Comparison of ENCODE assay signal across 8 cellular contexts in genomic region chr2:29196792-29197788, GRCh38.
DNase-seq lines count a peak whose midpoint lies in the region; ATAC-seq and TF ChIP-seq lines count a peak whose summit lies in the region.

No MANE protein-coding gene starts in this region.

- no peak overlapping the region for H3K4me3 Mint-ChIP-seq in naive thymus-derived CD8-positive, alpha-beta T cell

- no peaks in the 10 kb centered on the region for H3K9me3 Mint-ChIP-seq in naive thymus-derived CD8-positive, alpha-beta T cell

- peak; percentile 87 to 96 for ATAC-seq in naive thymus-derived CD8-positive, alpha-beta T cell
- no peak for ATAC-seq in GM18861 (IDR thresholded peaks at IDR 0.05; ENCODE audit: unreplicated experiment)

- H3K4me3 ChIP-seq in HL-60 (replicated peaks; ENCODE audit: insufficient read depth, low read length): no peak overlapping the region

- DNase-seq in ELR (ENCODE audit: low read depth) (peak; percentile 74), HL-60 (ENCODE audit: low read depth in 1 of 2, low spot score in 1 of 2) (peak; percentile 32 to 73), NOMO-1 treated with DMSO at 0.1 percent for 48 hours (lab: John Stamatoyannopoulos, UW; ENCODE audit: unreplicated experiment) (peak; percentile 63), erythroblast (lab: John Stamatoyannopoulos, UW) (peak; percentile 60 to 85)
- peak; percentile 39 for DNase-seq in activated CD8-positive, alpha-beta memory T cell treated with anti-CD3 and anti-CD28 coated beads, Interleukin-2, amount 50 U/mL, for 24 hours (ENCODE audit: extremely low read depth)
- peak; percentile 56 to 86 (median 75) for DNase-seq in naive thymus-derived CD8-positive, alpha-beta T cell
- DNase-seq in stimulated activated naive CD4-positive, alpha-beta T cell (lab: John Stamatoyannopoulos, UW): peak; percentile 53 to 79 (median 69)

- no peaks in the 10 kb centered on the region for H3K27me3 Mint-ChIP-seq in naive thymus-derived CD8-positive, alpha-beta T cell

- no peaks in the 10 kb centered on the region for H3K27me3 ChIP-seq in HL-60 (ENCODE audit: insufficient read depth, poor library complexity, severe bottlenecking)

- no peak overlapping the region for H3K27ac ChIP-seq in HL-60 (replicated peaks)

- POLR2A ChIA-PET in naive thymus-derived CD8-positive, alpha-beta T cell (lab: Charles Lee): no interaction called here

- H3K4me1 Mint-ChIP-seq in naive thymus-derived CD8-positive, alpha-beta T cell: peaks cover 0 to 7% (median 2%) of the 10 kb centered on the region in 4 donors

- TF ChIP-seq CTCF in HL-60 (IDR thresholded peaks at IDR 0.05; ENCODE audit: insufficient read depth, low read length): peak; percentile 70

- H3K36me3 Mint-ChIP-seq in naive thymus-derived CD8-positive, alpha-beta T cell: peaks cover 0 to 8% (median 0%) of the 10 kb centered on the region in 3 donors

- peak overlapping the region in 4 of 10 donors; percentile 18 to 81 (median 62) for H3K27ac Mint-ChIP-seq in naive thymus-derived CD8-positive, alpha-beta T cell

- no peak for TF ChIP-seq POLR2A in erythroblast (IDR thresholded peaks at IDR 0.05; ENCODE audit: low read length)
